ENCODE assay signal across 10 cellular contexts in the genomic region with DNA sequence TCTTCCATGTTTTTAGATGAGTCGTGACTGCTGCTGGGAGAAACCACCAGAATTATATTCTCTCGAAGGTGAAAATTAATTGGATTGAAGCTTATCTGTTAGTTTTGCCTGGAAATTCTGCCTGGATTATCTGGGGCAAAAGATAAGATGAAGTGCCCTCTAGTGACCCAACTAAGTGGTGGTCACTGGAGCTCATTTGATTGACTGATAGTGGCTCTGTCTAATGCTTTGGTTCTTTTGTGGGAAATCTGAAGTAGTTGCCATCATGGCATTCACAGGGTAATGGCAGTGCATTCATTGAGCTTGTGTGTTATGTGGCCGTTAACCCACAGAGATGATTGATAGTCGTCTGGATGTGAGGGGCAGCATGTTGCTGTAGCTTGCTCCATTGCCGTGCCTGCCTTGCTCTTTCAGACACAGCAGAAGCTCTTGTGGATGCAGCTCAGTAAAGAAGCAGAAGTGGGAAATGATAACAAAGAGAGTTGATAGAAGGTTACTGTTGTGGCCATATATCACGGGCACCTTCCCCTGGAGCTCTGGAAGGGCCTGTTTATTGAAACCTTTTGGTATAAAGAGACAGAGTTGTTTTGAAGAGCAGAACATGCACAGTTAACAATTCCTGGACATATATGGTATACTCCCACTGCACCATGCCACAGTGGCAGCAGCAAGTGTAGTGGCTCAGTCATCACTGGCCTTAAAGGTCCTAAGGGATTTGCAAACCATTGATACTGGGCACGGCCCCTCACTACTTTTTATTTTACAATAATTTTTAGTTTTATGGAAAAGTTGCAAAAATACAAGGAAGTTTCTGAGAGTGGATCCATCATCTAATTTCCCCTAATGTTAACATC. TPM values are rescaled to one million over a fixed set of nuclear protein-coding genes. Genes with fewer than 3 reads are reported as not detected.
DNase-seq lines count a peak whose midpoint lies in the region; ATAC-seq and TF ChIP-seq lines count a peak whose summit lies in the region.
"Had no signal": no experiment of that assay in that cellular context is flagged by ENCODE, and none has a peak within 500 bp of the region (broad histone marks: within the 10 kb centered on the region; RNA-seq: fewer than 3 reads in every experiment).

No MANE protein-coding gene starts in this region.

- H3K36me3 ChIP-seq in colonic mucosa, result no peaks in the 10 kb centered on the region

- H3K4me3 ChIP-seq in colonic mucosa, result no peak overlapping the region

- no peak overlapping the region for H3K4me3 Mint-ChIP-seq in nephron
- no peak overlapping the region for H3K4me3 Mint-ChIP-seq in activated T-cell treated with anti-CD3 and anti-CD28 coated beads, Interleukin-2, amount 50 U/mL, for 72 hours

- H3K9ac ChIP-seq in colonic mucosa (ENCODE audit: low read depth in 2 of 2, low read length in 2 of 2), result no peak overlapping the region

- no peaks in the 10 kb centered on the region for H3K9me3 ChIP-seq in colonic mucosa

- intact Hi-C loops in colonic mucosa (cut with DNase I), result loop anchor here (10.0 kb wide), 1 partner anchor 170 kb away; no protein-coding TSS in a partner anchor

- no peak for ATAC-seq in activated T-cell treated with anti-CD3 and anti-CD28 coated beads, Interleukin-2, amount 50 U/mL, for 72 hours (replicated peaks in 1 of 2)
- ATAC-seq in GM19395 (IDR thresholded peaks at IDR 0.05; ENCODE audit: unreplicated experiment) (no peak), GM21786 (IDR thresholded peaks at IDR 0.05; ENCODE audit: unreplicated experiment) (no peak)

- H3K27me3 ChIP-seq in colonic mucosa, result no peaks in the 10 kb centered on the region

- no peaks in the 10 kb centered on the region for H3K4me1 Mint-ChIP-seq in nephron
- H3K4me1 Mint-ChIP-seq in activated T-cell treated with anti-CD3 and anti-CD28 coated beads, Interleukin-2, amount 50 U/mL, for 72 hours (ENCODE audit: low read depth), result peaks cover 5% of the 10 kb centered on the region

- TF ChIP-seq CTCF in colonic mucosa (IDR thresholded peaks at IDR 0.05) (peak; percentile 28), nephron (IDR thresholded peaks at IDR 0.05; ENCODE audit: unreplicated experiment in 3 of 3) (peak in 2 of 3 experiments; percentile 8 to 31)

- peak overlapping the region in 1 of 3 experiments; percentile 15 for H3K27ac Mint-ChIP-seq in nephron
- no peak overlapping the region for H3K27ac Mint-ChIP-seq in activated T-cell treated with anti-CD3 and anti-CD28 coated beads, Interleukin-2, amount 50 U/mL, for 72 hours

- H3K27me3 Mint-ChIP-seq in nephron (ENCODE audit: low read depth), result no peaks in the 10 kb centered on the region
- H3K27me3 Mint-ChIP-seq in activated T-cell treated with anti-CD3 and anti-CD28 coated beads, Interleukin-2, amount 50 U/mL, for 72 hours (ENCODE audit: low read depth), result no peaks in the 10 kb centered on the region

- DNase-seq in EH (ENCODE audit: low read depth), result peak; percentile 15
- DNase-seq in NCI-H187 (lab: John Stamatoyannopoulos, UW), result peak; percentile 65 to 68
- no peak for DNase-seq in colonic mucosa
- no peak for DNase-seq in activated T-cell treated with anti-CD3 and anti-CD28 coated beads, Interleukin-2, amount 50 U/mL, for 72 hours
- DNase-seq in islet precursor cell, result no peak
- DNase-seq: SHP77; stimulated activated CD4-positive, alpha-beta T cell treated with anti-CD3 and anti-CD28 coated beads, Interleukin-1b, Interleukin-23, amount 100 ng/mL, for 48 hours had no signal

- H3K4me1 ChIP-seq in colonic mucosa, result no peaks in the 10 kb centered on the region

- no peaks in the 10 kb centered on the region for H3K9me3 Mint-ChIP-seq in nephron
- H3K9me3 Mint-ChIP-seq in activated T-cell treated with anti-CD3 and anti-CD28 coated beads, Interleukin-2, amount 50 U/mL, for 72 hours, result no peaks in the 10 kb centered on the region

- H3K27ac ChIP-seq in colonic mucosa, result no peak overlapping the region

- peaks cover 16% of the 10 kb centered on the region for H3K36me3 Mint-ChIP-seq in nephron (ENCODE audit: low read depth)
- no peaks in the 10 kb centered on the region for H3K36me3 Mint-ChIP-seq in activated T-cell treated with anti-CD3 and anti-CD28 coated beads, Interleukin-2, amount 50 U/mL, for 72 hours (ENCODE audit: insufficient read depth in 2 of 2)

RNA-seq across cellular contexts. Expression of gene CXADR, which starts 42.0 kb away (rescaled TPM):
- 10 to 100 TPM; 41.4 to 93.9 TPM for total RNA-seq in colonic mucosa
- under 1 TPM; 0.23 to 0.48 TPM for total RNA-seq in activated T-cell treated with anti-CD3 and anti-CD28 coated beads, Interleukin-2, amount 50 U/mL, for 72 hours

RNA-seq across cellular contexts. Expression of gene BTG3, which starts 57.9 kb away (rescaled TPM):
- total RNA-seq in colonic mucosa, result 10 to 100 TPM; 27.3 to 31.1 TPM
- 10 to 100 TPM; 33.8 to 35.0 TPM for total RNA-seq in activated T-cell treated with anti-CD3 and anti-CD28 coated beads, Interleukin-2, amount 50 U/mL, for 72 hours

Comparison
In these comparisons a context has a peak if more than half of its experiments do, and no peak if none do; other contexts are left out.
1. DNase-seq: peak in EH (single experiment) and NCI-H187 (2 of 2); none in colonic mucosa (single experiment), activated T-cell treated with anti-CD3 and anti-CD28 coated beads, Interleukin-2, amount 50 U/mL, for 72 hours (0 of 2) and islet precursor cell (single experiment).
2. RNA of gene CXADR, which starts 42.0 kb away (total RNA-seq): 41.4 to 93.9 TPM in colonic mucosa; 0.23 to 0.48 TPM in activated T-cell treated with anti-CD3 and anti-CD28 coated beads, Interleukin-2, amount 50 U/mL, for 72 hours; every median in the first group is over 10 times any median in the second.